1 cellular context compared by ENCODE assay signal in genomic region chrX:101385795-101386541, GRCh38.
TF ChIP-seq lines count a peak whose summit lies in the region.

TSS of gene BTK (minus strand) at chrX:101386191. CDS start at chrX:101375284, 10,907 bp downstream.

TF ChIP-seq in K562, 482 proteins besides CTCF, POLR2A, EP300 and RAD21 (continued from another document and continues in another):
- TF ChIP-seq, protein P1, sequence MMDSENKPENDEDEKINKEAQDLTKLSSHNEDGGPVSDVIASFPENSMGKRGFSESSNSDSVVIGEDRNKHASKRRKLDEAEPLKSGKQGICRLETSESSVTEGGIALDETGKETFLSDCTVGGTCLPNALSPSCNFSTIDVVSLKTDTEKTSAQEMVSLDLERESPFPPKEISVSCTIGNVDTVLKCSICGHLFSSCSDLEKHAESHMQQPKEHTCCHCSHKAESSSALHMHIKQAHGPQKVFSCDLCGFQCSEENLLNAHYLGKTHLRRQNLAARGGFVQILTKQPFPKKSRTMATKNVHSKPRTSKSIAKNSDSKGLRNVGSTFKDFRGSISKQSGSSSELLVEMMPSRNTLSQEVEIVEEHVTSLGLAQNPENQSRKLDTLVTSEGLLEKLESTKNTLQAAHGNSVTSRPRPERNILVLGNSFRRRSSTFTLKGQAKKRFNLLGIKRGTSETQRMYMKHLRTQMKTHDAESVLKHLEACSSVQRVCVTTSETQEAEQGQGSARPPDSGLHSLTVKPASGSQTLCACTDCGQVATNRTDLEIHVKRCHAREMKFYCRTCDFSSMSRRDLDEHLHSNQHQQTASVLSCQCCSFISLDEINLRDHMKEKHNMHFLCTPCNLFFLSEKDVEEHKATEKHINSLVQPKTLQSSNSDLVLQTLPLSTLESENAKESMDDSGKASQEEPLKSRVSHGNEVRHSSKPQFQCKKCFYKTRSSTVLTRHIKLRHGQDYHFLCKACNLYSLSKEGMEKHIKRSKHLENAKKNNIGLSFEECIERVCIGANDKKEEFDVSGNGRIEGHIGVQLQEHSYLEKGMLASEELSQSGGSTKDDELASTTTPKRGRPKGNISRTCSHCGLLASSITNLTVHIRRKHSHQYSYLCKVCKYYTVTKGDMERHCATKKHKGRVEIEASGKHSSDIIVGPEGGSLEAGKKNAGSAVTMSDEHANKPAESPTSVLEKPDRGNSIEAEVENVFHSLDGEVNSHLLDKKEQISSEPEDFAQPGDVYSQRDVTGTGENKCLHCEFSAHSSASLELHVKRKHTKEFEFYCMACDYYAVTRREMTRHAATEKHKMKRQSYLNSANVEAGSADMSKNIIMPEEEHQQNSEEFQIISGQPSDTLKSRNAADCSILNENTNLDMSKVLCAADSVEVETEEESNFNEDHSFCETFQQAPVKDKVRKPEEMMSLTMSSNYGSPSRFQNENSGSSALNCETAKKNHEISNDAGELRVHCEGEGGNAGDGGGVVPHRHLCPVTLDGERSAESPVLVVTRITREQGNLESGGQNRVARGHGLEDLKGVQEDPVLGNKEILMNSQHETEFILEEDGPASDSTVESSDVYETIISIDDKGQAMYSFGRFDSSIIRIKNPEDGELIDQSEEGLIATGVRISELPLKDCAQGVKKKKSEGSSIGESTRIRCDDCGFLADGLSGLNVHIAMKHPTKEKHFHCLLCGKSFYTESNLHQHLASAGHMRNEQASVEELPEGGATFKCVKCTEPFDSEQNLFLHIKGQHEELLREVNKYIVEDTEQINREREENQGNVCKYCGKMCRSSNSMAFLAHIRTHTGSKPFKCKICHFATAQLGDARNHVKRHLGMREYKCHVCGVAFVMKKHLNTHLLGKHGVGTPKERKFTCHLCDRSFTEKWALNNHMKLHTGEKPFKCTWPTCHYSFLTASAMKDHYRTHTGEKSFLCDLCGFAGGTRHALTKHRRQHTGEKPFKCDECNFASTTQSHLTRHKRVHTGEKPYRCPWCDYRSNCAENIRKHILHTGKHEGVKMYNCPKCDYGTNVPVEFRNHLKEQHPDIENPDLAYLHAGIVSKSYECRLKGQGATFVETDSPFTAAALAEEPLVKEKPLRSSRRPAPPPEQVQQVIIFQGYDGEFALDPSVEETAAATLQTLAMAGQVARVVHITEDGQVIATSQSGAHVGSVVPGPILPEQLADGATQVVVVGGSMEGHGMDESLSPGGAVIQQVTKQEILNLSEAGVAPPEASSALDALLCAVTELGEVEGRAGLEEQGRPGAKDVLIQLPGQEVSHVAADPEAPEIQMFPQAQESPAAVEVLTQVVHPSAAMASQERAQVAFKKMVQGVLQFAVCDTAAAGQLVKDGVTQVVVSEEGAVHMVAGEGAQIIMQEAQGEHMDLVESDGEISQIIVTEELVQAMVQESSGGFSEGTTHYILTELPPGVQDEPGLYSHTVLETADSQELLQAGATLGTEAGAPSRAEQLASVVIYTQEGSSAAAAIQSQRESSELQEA (IDR thresholded peaks at IDR 0.05; ENCODE audit: low read depth), result no peak
- TF ChIP-seq FOXA1 (IDR thresholded peaks at IDR 0.05; ENCODE audit: borderline replicate concordance) (no peak), SRSF1 (IDR thresholded peaks at IDR 0.05; ENCODE audit: low read depth, low read length) (no peak), ZKSCAN1 (IDR thresholded peaks at IDR 0.05; ENCODE audit: low read depth, low read length) (no peak), CEBPB (tag; IDR thresholded peaks at IDR 0.05) (no peak), GABPB2 (CRISPR knock-in tag; conservative IDR thresholded peaks at IDR 0.05) (no peak), MXD1 (CRISPR knock-in tag; IDR thresholded peaks at IDR 0.05; ENCODE audit: borderline replicate concordance, poor library complexity, severe bottlenecking) (no peak), ZNF717 (CRISPR knock-in tag; IDR thresholded peaks at IDR 0.05) (no peak), ZNF589 (CRISPR knock-in tag; IDR thresholded peaks at IDR 0.05; ENCODE audit: low read depth) (no peak), KLF13 (tag; IDR thresholded peaks at IDR 0.05; ENCODE audit: borderline replicate concordance, low read depth) (no peak), SP1 (CRISPR knock-in tag; IDR thresholded peaks at IDR 0.05) (no peak), ILF3 (IDR thresholded peaks at IDR 0.05; ENCODE audit: borderline replicate concordance) (no peak), PML (IDR thresholded peaks at IDR 0.05; ENCODE audit: low read length) (peak; percentile 55; the same call in 1 of the 2 replicates), CHCHD3 (CRISPR knock-in tag; IDR thresholded peaks at IDR 0.05) (no peak), E2F4 (CRISPR knock-in tag; IDR thresholded peaks at IDR 0.05; ENCODE audit: low read depth) (no peak), PURB (CRISPR knock-in tag; IDR thresholded peaks at IDR 0.05; ENCODE audit: low read depth) (no peak), PHF8 (IDR thresholded peaks at IDR 0.05; ENCODE audit: borderline replicate concordance, low read length) (peak; percentile 73; the same call in 1 of the 2 replicates), ZNF282 (CRISPR knock-in tag; IDR thresholded peaks at IDR 0.05) (no peak), PTRF (tag; IDR thresholded peaks at IDR 0.05) (no peak), ZKSCAN3 (CRISPR knock-in tag; IDR thresholded peaks at IDR 0.05) (no peak), DIDO1 (tag; IDR thresholded peaks at IDR 0.05; ENCODE audit: low read depth) (no peak), ZNF780A (CRISPR knock-in tag; IDR thresholded peaks at IDR 0.05) (no peak), HEY1 (CRISPR knock-in tag; IDR thresholded peaks at IDR 0.05; ENCODE audit: borderline replicate concordance) (no peak), ZNF764 (CRISPR knock-in tag; IDR thresholded peaks at IDR 0.05; ENCODE audit: low read depth) (no peak), SMARCC2 (IDR thresholded peaks at IDR 0.05; ENCODE audit: low read depth) (no peak), RFX5 (IDR thresholded peaks at IDR 0.05; ENCODE audit: low read depth, low read length) (no peak), MBD1 (CRISPR knock-in tag; IDR thresholded peaks at IDR 0.05) (no peak), OTX1 (CRISPR knock-in tag; IDR thresholded peaks at IDR 0.05) (no peak), PHF21A (IDR thresholded peaks at IDR 0.05; ENCODE audit: borderline replicate concordance, low read depth) (no peak), ILK (tag; IDR thresholded peaks at IDR 0.05; ENCODE audit: borderline replicate concordance, low read depth) (no peak), ZSCAN32 (CRISPR knock-in tag; IDR thresholded peaks at IDR 0.05) (no peak), BRD9 (IDR thresholded peaks at IDR 0.05; ENCODE audit: low read depth, partially characterized antibody) (no peak)
- TF ChIP-seq, protein P2, sequence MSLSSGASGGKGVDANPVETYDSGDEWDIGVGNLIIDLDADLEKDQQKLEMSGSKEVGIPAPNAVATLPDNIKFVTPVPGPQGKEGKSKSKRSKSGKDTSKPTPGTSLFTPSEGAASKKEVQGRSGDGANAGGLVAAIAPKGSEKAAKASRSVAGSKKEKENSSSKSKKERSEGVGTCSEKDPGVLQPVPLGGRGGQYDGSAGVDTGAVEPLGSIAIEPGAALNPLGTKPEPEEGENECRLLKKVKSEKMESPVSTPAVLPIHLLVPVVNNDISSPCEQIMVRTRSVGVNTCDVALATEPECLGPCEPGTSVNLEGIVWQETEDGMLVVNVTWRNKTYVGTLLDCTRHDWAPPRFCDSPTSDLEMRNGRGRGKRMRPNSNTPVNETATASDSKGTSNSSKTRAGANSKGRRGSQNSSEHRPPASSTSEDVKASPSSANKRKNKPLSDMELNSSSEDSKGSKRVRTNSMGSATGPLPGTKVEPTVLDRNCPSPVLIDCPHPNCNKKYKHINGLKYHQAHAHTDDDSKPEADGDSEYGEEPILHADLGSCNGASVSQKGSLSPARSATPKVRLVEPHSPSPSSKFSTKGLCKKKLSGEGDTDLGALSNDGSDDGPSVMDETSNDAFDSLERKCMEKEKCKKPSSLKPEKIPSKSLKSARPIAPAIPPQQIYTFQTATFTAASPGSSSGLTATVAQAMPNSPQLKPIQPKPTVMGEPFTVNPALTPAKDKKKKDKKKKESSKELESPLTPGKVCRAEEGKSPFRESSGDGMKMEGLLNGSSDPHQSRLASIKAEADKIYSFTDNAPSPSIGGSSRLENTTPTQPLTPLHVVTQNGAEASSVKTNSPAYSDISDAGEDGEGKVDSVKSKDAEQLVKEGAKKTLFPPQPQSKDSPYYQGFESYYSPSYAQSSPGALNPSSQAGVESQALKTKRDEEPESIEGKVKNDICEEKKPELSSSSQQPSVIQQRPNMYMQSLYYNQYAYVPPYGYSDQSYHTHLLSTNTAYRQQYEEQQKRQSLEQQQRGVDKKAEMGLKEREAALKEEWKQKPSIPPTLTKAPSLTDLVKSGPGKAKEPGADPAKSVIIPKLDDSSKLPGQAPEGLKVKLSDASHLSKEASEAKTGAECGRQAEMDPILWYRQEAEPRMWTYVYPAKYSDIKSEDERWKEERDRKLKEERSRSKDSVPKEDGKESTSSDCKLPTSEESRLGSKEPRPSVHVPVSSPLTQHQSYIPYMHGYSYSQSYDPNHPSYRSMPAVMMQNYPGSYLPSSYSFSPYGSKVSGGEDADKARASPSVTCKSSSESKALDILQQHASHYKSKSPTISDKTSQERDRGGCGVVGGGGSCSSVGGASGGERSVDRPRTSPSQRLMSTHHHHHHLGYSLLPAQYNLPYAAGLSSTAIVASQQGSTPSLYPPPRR (CRISPR knock-in tag; IDR thresholded peaks at IDR 0.05; ENCODE audit: borderline replicate concordance), result no peak
- TF ChIP-seq, protein P3, sequence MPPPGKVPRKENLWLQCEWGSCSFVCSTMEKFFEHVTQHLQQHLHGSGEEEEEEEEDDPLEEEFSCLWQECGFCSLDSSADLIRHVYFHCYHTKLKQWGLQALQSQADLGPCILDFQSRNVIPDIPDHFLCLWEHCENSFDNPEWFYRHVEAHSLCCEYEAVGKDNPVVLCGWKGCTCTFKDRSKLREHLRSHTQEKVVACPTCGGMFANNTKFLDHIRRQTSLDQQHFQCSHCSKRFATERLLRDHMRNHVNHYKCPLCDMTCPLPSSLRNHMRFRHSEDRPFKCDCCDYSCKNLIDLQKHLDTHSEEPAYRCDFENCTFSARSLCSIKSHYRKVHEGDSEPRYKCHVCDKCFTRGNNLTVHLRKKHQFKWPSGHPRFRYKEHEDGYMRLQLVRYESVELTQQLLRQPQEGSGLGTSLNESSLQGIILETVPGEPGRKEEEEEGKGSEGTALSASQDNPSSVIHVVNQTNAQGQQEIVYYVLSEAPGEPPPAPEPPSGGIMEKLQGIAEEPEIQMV (tag; conservative IDR thresholded peaks at IDR 0.05; ENCODE audit: low read depth), result no peak
- TF ChIP-seq, protein P4, sequence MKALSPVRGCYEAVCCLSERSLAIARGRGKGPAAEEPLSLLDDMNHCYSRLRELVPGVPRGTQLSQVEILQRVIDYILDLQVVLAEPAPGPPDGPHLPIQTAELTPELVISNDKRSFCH (CRISPR knock-in tag; IDR thresholded peaks at IDR 0.05), result no peak
- TF ChIP-seq, protein P4 (tag; IDR thresholded peaks at IDR 0.05), result peak; percentile 46; the same call in 1 of the 2 replicates
- TF ChIP-seq, protein P5, sequence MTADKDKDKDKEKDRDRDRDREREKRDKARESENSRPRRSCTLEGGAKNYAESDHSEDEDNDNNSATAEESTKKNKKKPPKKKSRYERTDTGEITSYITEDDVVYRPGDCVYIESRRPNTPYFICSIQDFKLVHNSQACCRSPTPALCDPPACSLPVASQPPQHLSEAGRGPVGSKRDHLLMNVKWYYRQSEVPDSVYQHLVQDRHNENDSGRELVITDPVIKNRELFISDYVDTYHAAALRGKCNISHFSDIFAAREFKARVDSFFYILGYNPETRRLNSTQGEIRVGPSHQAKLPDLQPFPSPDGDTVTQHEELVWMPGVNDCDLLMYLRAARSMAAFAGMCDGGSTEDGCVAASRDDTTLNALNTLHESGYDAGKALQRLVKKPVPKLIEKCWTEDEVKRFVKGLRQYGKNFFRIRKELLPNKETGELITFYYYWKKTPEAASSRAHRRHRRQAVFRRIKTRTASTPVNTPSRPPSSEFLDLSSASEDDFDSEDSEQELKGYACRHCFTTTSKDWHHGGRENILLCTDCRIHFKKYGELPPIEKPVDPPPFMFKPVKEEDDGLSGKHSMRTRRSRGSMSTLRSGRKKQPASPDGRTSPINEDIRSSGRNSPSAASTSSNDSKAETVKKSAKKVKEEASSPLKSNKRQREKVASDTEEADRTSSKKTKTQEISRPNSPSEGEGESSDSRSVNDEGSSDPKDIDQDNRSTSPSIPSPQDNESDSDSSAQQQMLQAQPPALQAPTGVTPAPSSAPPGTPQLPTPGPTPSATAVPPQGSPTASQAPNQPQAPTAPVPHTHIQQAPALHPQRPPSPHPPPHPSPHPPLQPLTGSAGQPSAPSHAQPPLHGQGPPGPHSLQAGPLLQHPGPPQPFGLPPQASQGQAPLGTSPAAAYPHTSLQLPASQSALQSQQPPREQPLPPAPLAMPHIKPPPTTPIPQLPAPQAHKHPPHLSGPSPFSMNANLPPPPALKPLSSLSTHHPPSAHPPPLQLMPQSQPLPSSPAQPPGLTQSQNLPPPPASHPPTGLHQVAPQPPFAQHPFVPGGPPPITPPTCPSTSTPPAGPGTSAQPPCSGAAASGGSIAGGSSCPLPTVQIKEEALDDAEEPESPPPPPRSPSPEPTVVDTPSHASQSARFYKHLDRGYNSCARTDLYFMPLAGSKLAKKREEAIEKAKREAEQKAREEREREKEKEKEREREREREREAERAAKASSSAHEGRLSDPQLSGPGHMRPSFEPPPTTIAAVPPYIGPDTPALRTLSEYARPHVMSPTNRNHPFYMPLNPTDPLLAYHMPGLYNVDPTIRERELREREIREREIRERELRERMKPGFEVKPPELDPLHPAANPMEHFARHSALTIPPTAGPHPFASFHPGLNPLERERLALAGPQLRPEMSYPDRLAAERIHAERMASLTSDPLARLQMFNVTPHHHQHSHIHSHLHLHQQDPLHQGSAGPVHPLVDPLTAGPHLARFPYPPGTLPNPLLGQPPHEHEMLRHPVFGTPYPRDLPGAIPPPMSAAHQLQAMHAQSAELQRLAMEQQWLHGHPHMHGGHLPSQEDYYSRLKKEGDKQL (CRISPR knock-in tag; IDR thresholded peaks at IDR 0.05; ENCODE audit: borderline replicate concordance), result no peak
